ENCODE assay signal across 8 cellular contexts in the genomic region with DNA sequence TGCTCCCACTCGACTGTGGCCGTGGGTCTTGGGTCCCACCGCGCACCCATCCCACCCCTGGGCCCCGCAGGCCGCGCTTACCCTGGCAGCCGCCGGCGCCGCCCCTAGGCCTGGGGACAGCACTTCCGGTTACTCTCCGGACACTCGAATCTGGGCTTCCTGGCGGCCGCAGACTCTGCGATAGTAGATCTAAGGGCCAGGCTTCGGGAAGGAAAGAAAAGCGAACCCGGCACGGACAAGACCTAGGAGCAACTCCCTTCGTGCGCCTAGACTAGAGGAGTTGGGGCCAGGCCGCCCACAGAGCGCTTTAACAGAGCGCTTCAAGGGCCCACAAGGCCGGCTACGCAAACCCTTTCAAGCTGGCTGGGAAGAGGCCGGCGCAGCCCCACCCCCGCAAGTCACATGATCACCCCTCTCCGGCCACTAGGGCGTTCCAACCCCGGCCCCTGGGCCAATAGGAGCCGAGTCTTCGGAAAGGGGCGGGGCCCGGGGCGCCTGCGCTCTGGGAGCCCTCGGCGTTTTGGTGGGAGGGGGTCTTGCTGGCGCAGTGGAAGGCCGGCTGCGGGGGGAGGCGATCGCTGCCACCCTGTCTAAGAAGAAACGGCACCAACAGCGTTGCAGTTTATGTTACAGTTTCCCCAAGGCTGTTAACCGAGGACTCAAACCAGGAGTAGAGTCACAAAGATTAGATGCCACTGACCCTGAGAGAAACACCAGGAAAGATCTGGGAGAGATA. TPM values are rescaled to one million over a fixed set of nuclear protein-coding genes. Genes with fewer than 3 reads are reported as not detected.
DNase-seq lines count a peak whose midpoint lies in the region; ATAC-seq, FAIRE-seq and TF ChIP-seq lines count a peak whose summit lies in the region.
"Not testable (repeated sequence)": the region's sequence is repeated elsewhere in the genome, so short reads cannot be mapped to it uniquely, and the experiment has no call there.

A gene with protein sequence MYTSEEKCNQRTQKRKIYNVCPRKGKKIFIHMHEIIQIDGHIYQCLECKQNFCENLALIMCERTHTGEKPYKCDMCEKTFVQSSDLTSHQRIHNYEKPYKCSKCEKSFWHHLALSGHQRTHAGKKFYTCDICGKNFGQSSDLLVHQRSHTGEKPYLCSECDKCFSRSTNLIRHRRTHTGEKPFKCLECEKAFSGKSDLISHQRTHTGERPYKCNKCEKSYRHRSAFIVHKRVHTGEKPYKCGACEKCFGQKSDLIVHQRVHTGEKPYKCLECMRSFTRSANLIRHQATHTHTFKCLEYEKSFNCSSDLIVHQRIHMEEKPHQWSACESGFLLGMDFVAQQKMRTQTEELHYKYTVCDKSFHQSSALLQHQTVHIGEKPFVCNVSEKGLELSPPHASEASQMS (minus strand): TSS at position 387 of the 736 bp plus-strand sequence. CDS start 21,193 bp downstream, outside the sequence.

- ATAC-seq in HG02678 (IDR thresholded peaks at IDR 0.05; ENCODE audit: unreplicated experiment) = peak; percentile 99
- ATAC-seq in Right ventricle myocardium superior (ENCODE audit: poor library complexity) = peak; percentile 100
- ATAC-seq in pancreas = peak; percentile 99 to 100 (median 100)

- DNase-seq in NCI-H128 (lab: John Stamatoyannopoulos, UW; ENCODE audit: unreplicated experiment) = peak; percentile 76
- peak; percentile 80 to 93 for DNase-seq in SW 1271 (lab: John Stamatoyannopoulos, UW)
- DNase-seq in activated naive CD8-positive, alpha-beta T cell treated with anti-CD3 and anti-CD28 coated beads, Interleukin-2, amount 50 U/mL, for 16 hours (ENCODE audit: low read depth, low spot score) = peak; percentile 77
- DNase-seq in Right ventricle myocardium superior = peak; percentile 97
- DNase-seq in pancreas = peak; percentile 92 to 97 (median 94)
- DNase-seq in tibial artery = peak; percentile 94 to 97

- H3K9me3 ChIP-seq in pancreas, tibial artery: not testable (repeated sequence)

- 0 to 7% methylated on average over 43 to 48 of the region's 50 CpGs for WGBS in pancreas, 2 donors

- not testable (repeated sequence) for H3K36me3 ChIP-seq in pancreas, tibial artery

- H3K4me1 ChIP-seq in pancreas = peaks cover 0 to 13% (median 11%) of the 10 kb centered on the region in 3 donors
- H3K4me1 ChIP-seq in tibial artery = peaks cover 0 to 38% (median 14%) of the 10 kb centered on the region in 4 donors

- H3K27ac ChIP-seq in pancreas (peak within 1 kb of the TSS; percentile 58 to 76 (median 66)), tibial artery (peak within 1 kb of the TSS; percentile 87 to 91)

- intact Hi-C loops in Right ventricle myocardium superior (cut with DNase I); pancreas (cut with DNase I); tibial artery (cut with DNase I; ENCODE audit: low total_unique reads): not testable (repeated sequence)

- peak within 1 kb of the TSS; percentile 40 to 68 (median 66) for H3K4me3 ChIP-seq in pancreas
- peak within 1 kb of the TSS; percentile 63 for H3K4me3 ChIP-seq in tibial artery

- peak; percentile 21 for TF ChIP-seq POLR2A in GM10847 (IDR thresholded peaks at IDR 0.05; ENCODE audit: extremely low read depth, insufficient read length)

- TF ChIP-seq CTCF in pancreas (IDR thresholded peaks at IDR 0.05) = not testable (repeated sequence)
- peak in 1 of 2 experiments; percentile 7 for TF ChIP-seq CTCF in tibial artery (IDR thresholded peaks at IDR 0.05)

- FAIRE-seq in pancreas (lab: Jason Lieb, UNC) = peak; percentile 34

- not testable (repeated sequence) for H3K27me3 ChIP-seq in pancreas, tibial artery

RNA-seq across cellular contexts. Expression of the gene that starts here (rescaled TPM):
- total RNA-seq in Right ventricle myocardium superior (13.2 TPM), pancreas (10 to 100 TPM in 3 of 6 donors, 1 to 10 TPM in 3; 6.1 to 17.0 (median 9.2) TPM)
- polyA plus RNA-seq in pancreas = 1 to 10 TPM; 3.7 to 6.2 TPM

Comparison
In these comparisons a context has a peak if more than half of its experiments do, and no peak if none do; other contexts are left out.
1. Peak in every context shown above with its lines: DNase-seq, ATAC-seq, H3K4me3 ChIP-seq and H3K27ac ChIP-seq.